24 cellular contexts compared by ENCODE assay signal in the genomic region with DNA sequence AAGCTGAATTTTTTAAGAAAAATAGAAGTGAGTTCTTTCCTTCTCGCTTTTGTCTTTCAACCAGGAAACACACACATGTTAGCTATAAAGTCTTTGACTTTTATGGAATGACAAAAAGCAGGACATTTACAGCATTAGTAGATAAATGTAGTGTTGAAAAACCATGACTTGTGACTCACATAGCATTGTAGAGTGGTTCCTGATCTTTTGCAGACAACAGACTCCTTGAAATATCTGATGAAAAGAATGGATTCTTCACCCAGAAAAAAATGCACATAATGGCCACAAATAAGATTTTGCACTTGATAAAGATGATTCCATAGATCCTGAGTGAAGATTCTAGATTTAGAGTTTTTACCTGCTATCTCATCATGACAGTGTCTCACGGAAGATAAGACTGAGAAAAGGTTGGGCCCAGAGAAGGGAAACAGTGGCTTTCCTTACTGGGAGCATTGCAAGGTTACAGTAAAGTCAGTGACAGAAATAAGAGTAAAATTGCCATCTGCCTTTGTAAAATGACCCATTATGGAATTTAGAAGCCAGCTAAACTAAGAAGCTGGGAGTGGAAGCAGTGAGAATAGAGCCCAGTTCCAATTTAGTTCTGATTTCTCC. TPM values are rescaled to one million over a fixed set of nuclear protein-coding genes. Genes with fewer than 3 reads are reported as not detected.
DNase-seq lines count a peak whose midpoint lies in the region; ATAC-seq and TF ChIP-seq lines count a peak whose summit lies in the region.
"Had no signal": no experiment of that assay in that cellular context is flagged by ENCODE, and none has a peak within 500 bp of the region (broad histone marks: within the 10 kb centered on the region; RNA-seq: fewer than 3 reads in every experiment).

No MANE protein-coding gene starts in this region.

- no peak for ATAC-seq in GM19455 (IDR thresholded peaks at IDR 0.05; ENCODE audit: unreplicated experiment)
- ATAC-seq: activated CD8-positive, alpha-beta memory T cell treated with anti-CD3 and anti-CD28 coated beads, Interleukin-2, amount 10 ng/mL, durations not matched to agents 7 days and 5 days; activated T-helper 17 cell treated with anti-CD3 and anti-CD28 coated beads, Interleukin-2, amount 50 U/mL, for 72 hours; naive thymus-derived CD4-positive, alpha-beta T cell; right lobe of liver; stimulated activated memory B cell treated with anti-CD40 and anti-IgM and Interleukin-4, amounts not matched to agents 10 μg/mL and 1 μg/mL and 100 μg/mL, for 72 hours had no signal

- TF ChIP-seq CTCF in dorsolateral prefrontal cortex (IDR thresholded peaks at IDR 0.05 in 54 of 56, conservative IDR thresholded peaks at IDR 0.05 in 2 of 56; ENCODE audit: low read depth in 1 of 56, partially characterized antibody in 56 of 56): no peak
- no peak for TF ChIP-seq CTCF in osteocyte (IDR thresholded peaks at IDR 0.05)

- H3K9me3 Mint-ChIP-seq in osteocyte (ENCODE audit: unreplicated experiment): no peaks in the 10 kb centered on the region
- H3K9me3 Mint-ChIP-seq: activated T-helper 17 cell treated with anti-CD3 and anti-CD28 coated beads, Interleukin-2, amount 50 U/mL, for 72 hours had no signal

- no peaks in the 10 kb centered on the region for H3K27me3 ChIP-seq in dorsolateral prefrontal cortex
- H3K27me3 ChIP-seq: right lobe of liver, thyroid gland had no signal

- no peak overlapping the region for H3K4me3 ChIP-seq in dorsolateral prefrontal cortex
- H3K4me3 ChIP-seq: right lobe of liver, thyroid gland had no signal

- peaks cover 59% of the 10 kb centered on the region for H3K36me3 Mint-ChIP-seq in osteocyte (ENCODE audit: unreplicated experiment)

- H3K27ac Mint-ChIP-seq in osteocyte (ENCODE audit: unreplicated experiment): peak overlapping the region; percentile 61
- H3K27ac Mint-ChIP-seq: activated CD8-positive, alpha-beta memory T cell treated with anti-CD3 and anti-CD28 coated beads, Interleukin-2, amount 10 ng/mL, durations not matched to agents 7 days and 5 days; activated naive CD8-positive, alpha-beta T cell; activated T-helper 17 cell treated with anti-CD3 and anti-CD28 coated beads, Interleukin-2, amount 50 U/mL, for 72 hours; stimulated activated memory B cell treated with anti-CD40 and anti-IgM and Interleukin-4, amounts not matched to agents 10 μg/mL and 1 μg/mL and 100 μg/mL, for 72 hours had no signal

- H3K4me3 Mint-ChIP-seq in osteocyte (ENCODE audit: unreplicated experiment): no peak overlapping the region
- H3K4me3 Mint-ChIP-seq: activated CD8-positive, alpha-beta memory T cell treated with anti-CD3 and anti-CD28 coated beads, Interleukin-2, amount 10 ng/mL, durations not matched to agents 7 days and 5 days; activated naive CD8-positive, alpha-beta T cell; activated T-helper 17 cell treated with anti-CD3 and anti-CD28 coated beads, Interleukin-2, amount 50 U/mL, for 72 hours; brain; naive thymus-derived CD4-positive, alpha-beta T cell; stimulated activated memory B cell treated with anti-CD40 and anti-IgM and Interleukin-4, amounts not matched to agents 10 μg/mL and 1 μg/mL and 100 μg/mL, for 72 hours had no signal

- peak overlapping the region in 42 of 59 donors; percentile 1 to 81 (median 54) for H3K27ac ChIP-seq in dorsolateral prefrontal cortex
- H3K27ac ChIP-seq: right lobe of liver, thyroid gland had no signal

- peaks cover 10% of the 10 kb centered on the region for H3K4me1 Mint-ChIP-seq in osteocyte (ENCODE audit: unreplicated experiment)
- H3K4me1 Mint-ChIP-seq: activated T-helper 17 cell treated with anti-CD3 and anti-CD28 coated beads, Interleukin-2, amount 50 U/mL, for 72 hours; brain; stimulated activated memory B cell treated with anti-CD40 and anti-IgM and Interleukin-4, amounts not matched to agents 10 μg/mL and 1 μg/mL and 100 μg/mL, for 72 hours had no signal

- no peaks in the 10 kb centered on the region for H3K27me3 Mint-ChIP-seq in osteocyte (ENCODE audit: unreplicated experiment)
- H3K27me3 Mint-ChIP-seq: activated CD8-positive, alpha-beta memory T cell treated with anti-CD3 and anti-CD28 coated beads, Interleukin-2, amount 10 ng/mL, durations not matched to agents 7 days and 5 days; activated naive CD8-positive, alpha-beta T cell; activated T-helper 17 cell treated with anti-CD3 and anti-CD28 coated beads, Interleukin-2, amount 50 U/mL, for 72 hours; brain; naive thymus-derived CD4-positive, alpha-beta T cell; stimulated activated memory B cell treated with anti-CD40 and anti-IgM and Interleukin-4, amounts not matched to agents 10 μg/mL and 1 μg/mL and 100 μg/mL, for 72 hours had no signal

- DNase-seq in EH (ENCODE audit: low read depth) (peak; percentile 83), M059J (ENCODE audit: low read depth) (peak; percentile 42), dorsolateral prefrontal cortex (no peak), osteocyte (ENCODE audit: extremely low spot score, unreplicated experiment) (no peak), activated T-cell treated with anti-CD3 and anti-CD28 coated beads for 4 hours (no peak), DMS153 treated with DMSO at 0.1 percent for 48 hours (lab: John Stamatoyannopoulos, UW; ENCODE audit: unreplicated experiment) (no peak)
- no peak for DNase-seq in stimulated activated naive CD4-positive, alpha-beta T cell treated with Interleukin-2 at 50 U/mL for 16 hours (lab: John Stamatoyannopoulos, UW)
- DNase-seq: activated CD4-positive, alpha-beta T cell treated with anti-CD3 and anti-CD28 coated beads for 48 hours; activated CD8-positive, alpha-beta memory T cell treated with anti-CD3 and anti-CD28 coated beads, Interleukin-2, amount 10 ng/mL, durations not matched to agents 7 days and 5 days; AML-193; Caco-2; naive thymus-derived CD4-positive, alpha-beta T cell; NCI-H1417 treated with DMSO at 0.1 percent for 48 hours; NCI-H748 treated with DMSO at 0.1 percent for 48 hours; right lobe of liver; SHP77; T-helper 1 cell; thyroid gland had no signal

- intact Hi-C loops in dorsolateral prefrontal cortex (cut with DNase I): no loop called here

RNA-seq across cellular contexts. Expression of gene SMARCAL1, which starts 14.0 kb away (rescaled TPM):
- total RNA-seq in M059J (2014; rRNA removed; shearing (Covaris generic)): 6.1 and 7.5 TPM in 2 replicates
- total RNA-seq in dorsolateral prefrontal cortex (10 to 100 TPM; 15.9 to 35.4 (median 24.8) TPM), osteocyte (23.6 and 25.2 TPM in 2 replicates)

RNA-seq across cellular contexts. Expression of gene MARCHF4, which starts 54.0 kb away (rescaled TPM):
- 5.0 and 6.5 TPM in 2 replicates for total RNA-seq in M059J (2014; rRNA removed; shearing (Covaris generic))
- total RNA-seq in dorsolateral prefrontal cortex (10 to 100 TPM in 26 of 120 experiments, 1 to 10 TPM in 94; 2.2 to 16.2 (median 8.2) TPM), osteocyte (1.3 TPM in 2 replicates)
- total RNA-seq: activated CD8-positive, alpha-beta memory T cell treated with anti-CD3 and anti-CD28 coated beads, Interleukin-2, amount 10 ng/mL, durations not matched to agents 7 days and 5 days; activated T-helper 17 cell treated with anti-CD3 and anti-CD28 coated beads, Interleukin-2, amount 50 U/mL, for 72 hours; Caco-2; naive thymus-derived CD4-positive, alpha-beta T cell; omental fat pad; right lobe of liver had no signal

Comparison
In these comparisons a context has a peak if more than half of its experiments do, and no peak if none do; other contexts are left out.
1. DNase-seq: peak in EH (single experiment) and M059J (single experiment); none in dorsolateral prefrontal cortex (0 of 10), osteocyte (single experiment), stimulated activated naive CD4-positive, alpha-beta T cell treated with Interleukin-2 at 50 U/mL for 16 hours (single experiment), activated T-cell treated with anti-CD3 and anti-CD28 coated beads for 4 hours (single experiment) and DMS153 treated with DMSO at 0.1 percent for 48 hours (single experiment).